Comparison of ENCODE assay signal across 16 cellular contexts in genomic region chr10:58044072-58044471, GRCh38.
DNase-seq lines count a peak whose midpoint lies in the region; ATAC-seq, FAIRE-seq and TF ChIP-seq lines count a peak whose summit lies in the region.
"Had no signal": no experiment of that assay in that cellular context is flagged by ENCODE, and none has a peak within 500 bp of the region (broad histone marks: within the 10 kb centered on the region; RNA-seq: fewer than 3 reads in every experiment).

No MANE protein-coding gene starts in this region.

- H3K4me1 Mint-ChIP-seq in CD8-positive, alpha-beta T cell (ENCODE audit: low read depth) = no peaks in the 10 kb centered on the region
- H3K4me1 Mint-ChIP-seq: memory B cell, nephron progenitor cell had no signal

- no peak overlapping the region for H3K27ac Mint-ChIP-seq in CD8-positive, alpha-beta T cell
- no peak overlapping the region for H3K27ac Mint-ChIP-seq in activated naive CD4-positive, alpha-beta T cell treated with anti-CD3 and anti-CD28 coated beads, Interleukin-2, amount 50 U/mL, for 72 hours
- H3K27ac Mint-ChIP-seq: activated naive CD8-positive, alpha-beta T cell; memory B cell; nephron progenitor cell; T-helper 1 cell treated with Interleukin-12 subunit alpha and Interleukin-12 subunit beta and Interleukin-4 antibody, amounts not matched to agents 30 μg/mL and 1 μg/mL, for 36 hours had no signal

- no peaks in the 10 kb centered on the region for H3K36me3 Mint-ChIP-seq in CD8-positive, alpha-beta T cell
- H3K36me3 Mint-ChIP-seq in activated naive CD4-positive, alpha-beta T cell treated with anti-CD3 and anti-CD28 coated beads, Interleukin-2, amount 50 U/mL, for 72 hours = no peaks in the 10 kb centered on the region
- H3K36me3 Mint-ChIP-seq: activated naive CD8-positive, alpha-beta T cell; memory B cell had no signal

- POLR2A ChIA-PET in CD8-positive, alpha-beta T cell (lab: Charles Lee) = no interaction called here

- H3K4me1 ChIP-seq in RWPE2 (ENCODE audit: insufficient read depth, poor library complexity, severe bottlenecking) = no peaks in the 10 kb centered on the region
- no peaks in the 10 kb centered on the region for H3K4me1 ChIP-seq in CD8-positive, alpha-beta T cell (ENCODE audit: insufficient read depth, low read length)
- H3K4me1 ChIP-seq: tibial nerve had no signal

- no peak overlapping the region for H3K27ac ChIP-seq in RWPE2 (ENCODE audit: poor library complexity, severe bottlenecking)
- no peak overlapping the region for H3K27ac ChIP-seq in CD8-positive, alpha-beta T cell (ENCODE audit: low read depth, low read length)
- H3K27ac ChIP-seq: tibial nerve had no signal

- peak; percentile 83 for ATAC-seq in RWPE2 (ENCODE audit: low read depth)
- ATAC-seq in GM19463 (IDR thresholded peaks at IDR 0.05; ENCODE audit: unreplicated experiment) = no peak
- no peak for ATAC-seq in CD8-positive, alpha-beta T cell
- ATAC-seq in activated naive CD4-positive, alpha-beta T cell treated with anti-CD3 and anti-CD28 coated beads, Interleukin-2, amount 50 U/mL, for 72 hours = no peak

- no peak for TF ChIP-seq CTCF in RWPE2 (IDR thresholded peaks at IDR 0.05; ENCODE audit: poor library complexity, severe bottlenecking)
- no peak for TF ChIP-seq CTCF in fibroblast of mammary gland (conservative IDR thresholded peaks at IDR 0.05; ENCODE audit: control insufficient read depth, insufficient read depth, low read depth, low read length)
- no peak for TF ChIP-seq CTCF in CD8-positive, alpha-beta T cell (IDR thresholded peaks at IDR 0.05)

- H3K4me3 Mint-ChIP-seq in CD8-positive, alpha-beta T cell = no peak overlapping the region
- H3K4me3 Mint-ChIP-seq: activated naive CD8-positive, alpha-beta T cell; memory B cell; nephron progenitor cell; T-helper 1 cell treated with Interleukin-12 subunit alpha and Interleukin-12 subunit beta and Interleukin-4 antibody, amounts not matched to agents 30 μg/mL and 1 μg/mL, for 36 hours had no signal

- intact Hi-C loops in CD8-positive, alpha-beta T cell (cut with DNase I, micrococcal nuclease) = no loop called here

- CTCF ChIA-PET in CD8-positive, alpha-beta T cell (lab: Charles Lee) = no interaction called here

- H3K36me3 ChIP-seq in RWPE2 (ENCODE audit: low read depth) = no peaks in the 10 kb centered on the region
- no peaks in the 10 kb centered on the region for H3K36me3 ChIP-seq in CD8-positive, alpha-beta T cell (ENCODE audit: insufficient read depth, low read length)
- H3K36me3 ChIP-seq: tibial nerve had no signal

- peaks cover 4% of the 10 kb centered on the region for H3K27me3 Mint-ChIP-seq in CD8-positive, alpha-beta T cell (ENCODE audit: low read depth)
- H3K27me3 Mint-ChIP-seq: memory B cell had no signal

- DNase-seq in H4 (ENCODE audit: low spot score) = peak; percentile 10
- no peak for DNase-seq in RWPE2 (ENCODE audit: low spot score)
- peak; percentile 93 for DNase-seq in fibroblast of mammary gland (ENCODE audit: low read depth)
- peak; percentile 69 for DNase-seq in urothelium cell line (ENCODE audit: low spot score)
- DNase-seq in CD8-positive, alpha-beta T cell = no peak
- no peak for DNase-seq in activated naive CD4-positive, alpha-beta T cell treated with anti-CD3 and anti-CD28 coated beads, Interleukin-2, amount 50 U/mL, for 72 hours (ENCODE audit: low spot score in 2 of 2)
- DNase-seq: KG1; NCI-H1694 treated with DMSO at 0.1 percent for 48 hours; NCI-H526 treated with DMSO at 0.1 percent for 48 hours; nephron progenitor cell; stimulated activated CD4-positive, alpha-beta T cell treated with anti-CD3 and anti-CD28 coated beads, Interleukin-2, amount 100 ng/mL, for 24 hours had no signal

- no peaks in the 10 kb centered on the region for H3K27me3 ChIP-seq in RWPE2 (ENCODE audit: insufficient read depth, poor library complexity, severe bottlenecking)
- no peaks in the 10 kb centered on the region for H3K27me3 ChIP-seq in CD8-positive, alpha-beta T cell (ENCODE audit: insufficient read depth, low read length)
- H3K27me3 ChIP-seq: tibial nerve had no signal

- no peak overlapping the region for H3K4me3 ChIP-seq in RWPE2 (ENCODE audit: severe bottlenecking)
- H3K4me3 ChIP-seq in fibroblast of mammary gland (ENCODE audit: control insufficient read depth, low read depth, low read length) = no peak overlapping the region
- no peak overlapping the region for H3K4me3 ChIP-seq in CD8-positive, alpha-beta T cell (ENCODE audit: low read depth, low read length)
- H3K4me3 ChIP-seq: tibial nerve had no signal

- no peaks in the 10 kb centered on the region for H3K9me3 ChIP-seq in RWPE2 (ENCODE audit: severe bottlenecking)
- no peaks in the 10 kb centered on the region for H3K9me3 ChIP-seq in CD8-positive, alpha-beta T cell (ENCODE audit: low read length)

- FAIRE-seq in urothelium cell line (lab: Jason Lieb, UNC) = peak; percentile 70

- peaks cover 10% of the 10 kb centered on the region for H3K9me3 Mint-ChIP-seq in CD8-positive, alpha-beta T cell
- H3K9me3 Mint-ChIP-seq in activated naive CD4-positive, alpha-beta T cell treated with anti-CD3 and anti-CD28 coated beads, Interleukin-2, amount 50 U/mL, for 72 hours = peaks cover 10 to 12% of the 10 kb centered on the region in 2 donors

Comparison
In these comparisons a context has a peak if more than half of its experiments do, and no peak if none do; other contexts are left out.
1. DNase-seq: peak in H4 (single experiment), fibroblast of mammary gland (single experiment) and urothelium cell line (single experiment); none in RWPE2 (single experiment), CD8-positive, alpha-beta T cell (0 of 7) and activated naive CD4-positive, alpha-beta T cell treated with anti-CD3 and anti-CD28 coated beads, Interleukin-2, amount 50 U/mL, for 72 hours (0 of 2).